Comparison of ENCODE assay signal across 22 cellular contexts in genomic region chr17:45342306-45342705, GRCh38. TPM values are rescaled to one million over a fixed set of nuclear protein-coding genes. Genes with fewer than 3 reads are reported as not detected.
DNase-seq lines count a peak whose midpoint lies in the region; ATAC-seq, FAIRE-seq and TF ChIP-seq lines count a peak whose summit lies in the region.
"Had no signal": no experiment of that assay in that cellular context is flagged by ENCODE, and none has a peak within 500 bp of the region (broad histone marks: within the 10 kb centered on the region; RNA-seq: fewer than 3 reads in every experiment).

No MANE protein-coding gene starts in this region.

- H3K27ac ChIP-seq in RWPE1 (peak overlapping the region; percentile 42), HepG2 (ENCODE audit: extremely low read length, insufficient read depth, low read length) (no peak overlapping the region)
- no peak overlapping the region for H3K27ac ChIP-seq in CD4-positive, alpha-beta memory T cell (ENCODE audit: low read depth, low read length)
- H3K27ac ChIP-seq: cardiac muscle cell, psoas muscle, SJSA1, tibial artery had no signal

- H3K27me3 ChIP-seq in HepG2 (ENCODE audit: control insufficient read depth in 1 of 2, insufficient read depth in 2 of 2, low read length in 2 of 2) (peaks cover 2 to 25% of the 10 kb centered on the region in 2 experiments; a peak in 2 of 5 replicates), skeletal muscle satellite cell (ENCODE audit: control insufficient read depth, insufficient read depth, low read length) (no peaks in the 10 kb centered on the region)
- H3K27me3 ChIP-seq in CD4-positive, alpha-beta memory T cell (ENCODE audit: insufficient read depth, low read length) = no peaks in the 10 kb centered on the region
- H3K27me3 ChIP-seq: adrenal gland, cardiac muscle cell, SJSA1, tibial artery had no signal

- no peaks in the 10 kb centered on the region for H3K79me2 ChIP-seq in HepG2 (ENCODE audit: insufficient read depth, low read length)

- DNase-seq in activated CD4-positive, CD25-positive, alpha-beta regulatory T cell treated with anti-CD3 and anti-CD28 coated beads, Interleukin-2, amount 50 U/mL, for 72 hours = peak; percentile 15
- no peak for DNase-seq in RWPE1 (ENCODE audit: low spot score)
- DNase-seq in HepG2 (ENCODE audit: low spot score) = no peak
- DNase-seq in CD4-positive, alpha-beta memory T cell = no peak
- DNase-seq in dedifferentiated amniotic fluid mesenchymal stem cell (ENCODE audit: extremely low spot score) = no peak
- DNase-seq in stimulated activated naive CD8-positive, alpha-beta T cell treated with anti-CD3 and anti-CD28 coated beads, Interleukin-15, amount 100 ng/mL, for 72 hours = no peak
- DNase-seq: 8988T; activated CD4-positive, CD25-positive, alpha-beta regulatory T cell; CD4-positive, CD25-positive, alpha-beta regulatory T cell; DMS79 treated with DMSO at 0.1 percent for 48 hours; effector CD4-positive, alpha-beta T cell; naive thymus-derived CD8-positive, alpha-beta T cell; NCI-H524 treated with DMSO at 0.1 percent for 48 hours had no signal

- no peak overlapping the region for H2AFZ ChIP-seq in HepG2 (ENCODE audit: low read length)

- 84% methylated on average over 11 of the region's 11 CpGs for WGBS in HepG2 (ENCODE audit: low lambda C conversion rate)

- H3K36me3 ChIP-seq in HepG2 (replicated peaks in 1 of 2; ENCODE audit: control insufficient read depth in 1 of 2, insufficient read depth in 2 of 2, low read length in 2 of 2) (no peaks in the 10 kb centered on the region), skeletal muscle satellite cell (ENCODE audit: insufficient read depth, low read length) (no peaks in the 10 kb centered on the region)
- no peaks in the 10 kb centered on the region for H3K36me3 ChIP-seq in CD4-positive, alpha-beta memory T cell (ENCODE audit: insufficient read depth, low read length)
- H3K36me3 ChIP-seq: adrenal gland, cardiac muscle cell, SJSA1, tibial artery had no signal

- no peaks in the 10 kb centered on the region for H3K4me1 Mint-ChIP-seq in CD4-positive, alpha-beta memory T cell
- H3K4me1 Mint-ChIP-seq in stimulated activated naive CD8-positive, alpha-beta T cell treated with anti-CD3 and anti-CD28 coated beads, Interleukin-15, amount 100 ng/mL, for 72 hours = peaks cover 15% of the 10 kb centered on the region
- H3K4me1 Mint-ChIP-seq: CD4-positive, CD25-positive, alpha-beta regulatory T cell had no signal

- TF ChIP-seq POLR2A in HepG2 (IDR thresholded peaks at IDR 0.05; ENCODE audit: insufficient read depth in 1 of 2, low read depth in 2 of 2, low read length in 2 of 2) = no peak

- POLR2A ChIA-PET in RWPE1 (lab: Yijun Ruan, JAX; ENCODE audit: low non-redundant PET) = no interaction called here
- POLR2A ChIA-PET in HepG2 (lab: Yijun Ruan, JAX) = no interaction called here
- POLR2A ChIA-PET in CD4-positive, alpha-beta memory T cell (lab: Charles Lee; ENCODE audit: partially characterized antibody) = no interaction called here

- H3K27ac Mint-ChIP-seq in CD4-positive, alpha-beta memory T cell = no peak overlapping the region
- no peak overlapping the region for H3K27ac Mint-ChIP-seq in stimulated activated naive CD8-positive, alpha-beta T cell treated with anti-CD3 and anti-CD28 coated beads, Interleukin-15, amount 100 ng/mL, for 72 hours
- H3K27ac Mint-ChIP-seq: stimulated activated memory B cell treated with anti-CD40 and anti-IgM and Interleukin-4, amounts not matched to agents 10 μg/mL and 1 μg/mL and 100 μg/mL, for 72 hours; T-helper 2 cell treated with Interferon-gamma antibody and Interleukin-4, amounts not matched to agents 5 μg/mL and 100 μg/mL, for 36 hours had no signal

- H3K9me3 ChIP-seq in HepG2 (ENCODE audit: low read length) = no peaks in the 10 kb centered on the region
- no peaks in the 10 kb centered on the region for H3K9me3 ChIP-seq in skeletal muscle satellite cell (replicated peaks; ENCODE audit: low read length)
- H3K9me3 ChIP-seq in CD4-positive, alpha-beta memory T cell (ENCODE audit: control insufficient read depth in 1 of 2, low read length in 2 of 2) = no peaks in the 10 kb centered on the region
- H3K9me3 ChIP-seq: adrenal gland, psoas muscle, SJSA1, tibial artery had no signal

- H3K4me1 ChIP-seq in HepG2 (ENCODE audit: insufficient read depth, low read length) (peaks cover 17% of the 10 kb centered on the region), skeletal muscle satellite cell (ENCODE audit: control insufficient read depth, insufficient read depth, low read length) (peaks cover 47% of the 10 kb centered on the region)
- H3K4me1 ChIP-seq in CD4-positive, alpha-beta memory T cell (ENCODE audit: insufficient read depth, low read length) = no peaks in the 10 kb centered on the region
- H3K4me1 ChIP-seq: psoas muscle had no signal

- no peak for TF ChIP-seq EP300 in HepG2 (IDR thresholded peaks at IDR 0.05; ENCODE audit: low read depth in 2 of 2, low read length in 2 of 2)
- no peak for TF ChIP-seq EP300 in HepG2 (CRISPR knock-in tag; IDR thresholded peaks at IDR 0.05; ENCODE audit: borderline replicate concordance)

- no peak overlapping the region for H3K4me3 Mint-ChIP-seq in CD4-positive, alpha-beta memory T cell
- no peak overlapping the region for H3K4me3 Mint-ChIP-seq in stimulated activated naive CD8-positive, alpha-beta T cell treated with anti-CD3 and anti-CD28 coated beads, Interleukin-15, amount 100 ng/mL, for 72 hours
- H3K4me3 Mint-ChIP-seq: CD4-positive, CD25-positive, alpha-beta regulatory T cell; naive thymus-derived CD8-positive, alpha-beta T cell; stimulated activated memory B cell treated with anti-CD40 and anti-IgM and Interleukin-4, amounts not matched to agents 10 μg/mL and 1 μg/mL and 100 μg/mL, for 72 hours; T-helper 2 cell treated with Interferon-gamma antibody and Interleukin-4, amounts not matched to agents 5 μg/mL and 100 μg/mL, for 36 hours had no signal

- peaks cover 0 to 3% of the 10 kb centered on the region in 2 donors for H3K27me3 Mint-ChIP-seq in CD4-positive, alpha-beta memory T cell
- peaks cover 8% of the 10 kb centered on the region for H3K27me3 Mint-ChIP-seq in stimulated activated naive CD8-positive, alpha-beta T cell treated with anti-CD3 and anti-CD28 coated beads, Interleukin-15, amount 100 ng/mL, for 72 hours
- H3K27me3 Mint-ChIP-seq: stimulated activated memory B cell treated with anti-CD40 and anti-IgM and Interleukin-4, amounts not matched to agents 10 μg/mL and 1 μg/mL and 100 μg/mL, for 72 hours had no signal

- intact Hi-C loops in HepG2 (cut with micrococcal nuclease; ENCODE audit: unreplicated experiment) = no loop called here
- intact Hi-C loops in CD4-positive, alpha-beta memory T cell (cut with micrococcal nuclease) = no loop called here

- no peak for TF ChIP-seq RAD21 in HepG2 (CRISPR knock-in tag; IDR thresholded peaks at IDR 0.05)

- no peak for ATAC-seq in activated CD4-positive, CD25-positive, alpha-beta regulatory T cell treated with anti-CD3 and anti-CD28 coated beads, Interleukin-2, amount 50 U/mL, for 24 hours
- ATAC-seq in HepG2 = no peak
- no peak for ATAC-seq in stimulated activated naive CD8-positive, alpha-beta T cell treated with anti-CD3 and anti-CD28 coated beads, Interleukin-15, amount 100 ng/mL, for 72 hours
- ATAC-seq: naive thymus-derived CD8-positive, alpha-beta T cell; stimulated activated memory B cell treated with anti-CD40 and anti-IgM and Interleukin-4, amounts not matched to agents 10 μg/mL and 1 μg/mL and 100 μg/mL, for 72 hours had no signal

- H3K36me3 Mint-ChIP-seq in CD4-positive, alpha-beta memory T cell = no peaks in the 10 kb centered on the region
- H3K36me3 Mint-ChIP-seq: CD4-positive, CD25-positive, alpha-beta regulatory T cell; naive thymus-derived CD8-positive, alpha-beta T cell; stimulated activated memory B cell treated with anti-CD40 and anti-IgM and Interleukin-4, amounts not matched to agents 10 μg/mL and 1 μg/mL and 100 μg/mL, for 72 hours had no signal

- CTCF ChIA-PET in RWPE1 (lab: Yijun Ruan, JAX) (no interaction called here), HepG2 (lab: Yijun Ruan, JAX; ENCODE audit: low intra/inter-chr PET ratio, low total read pairs) (no interaction called here)
- CTCF ChIA-PET in CD4-positive, alpha-beta memory T cell (lab: Charles Lee; ENCODE audit: partially characterized antibody) = no interaction called here

- in situ Hi-C loops in HepG2 (cut with HindIII; ENCODE audit: extremely low pct_ligation_motif_present, low pct_unique_long_range_greater_than_20kb) = no loop called here

- BruUV-seq in HepG2 (replicated peaks; lab: Mats Ljungman, UMichigan) = no TSS peak

- TF ChIP-seq CTCF in RWPE1 (conservative IDR thresholded peaks at IDR 0.05; ENCODE audit: low read depth) (no peak), HepG2 (CRISPR knock-in tag; IDR thresholded peaks at IDR 0.05) (no peak)

- no peak overlapping the region for H3K4me3 ChIP-seq in HepG2 (replicated peaks in 1 of 3; ENCODE audit: insufficient read depth in 1 of 3, low read depth in 2 of 3, low read length in 3 of 3)
- H3K4me3 ChIP-seq in skeletal muscle satellite cell (ENCODE audit: low read length) = no peak overlapping the region
- no peak overlapping the region for H3K4me3 ChIP-seq in CD4-positive, alpha-beta memory T cell (ENCODE audit: low read length in 2 of 2)
- H3K4me3 ChIP-seq: adrenal gland, cardiac muscle cell, psoas muscle, SJSA1, tibial artery had no signal

- no peak for FAIRE-seq in HepG2 (lab: Jason Lieb, UNC)

- no peaks in the 10 kb centered on the region for H4K20me1 ChIP-seq in HepG2 (ENCODE audit: insufficient read depth, low read length)

- H3K9ac ChIP-seq in HepG2 (ENCODE audit: insufficient read depth, low read depth, low read length) (no peak overlapping the region), skeletal muscle satellite cell (ENCODE audit: low read depth, low read length) (no peak overlapping the region)

- no peaks in the 10 kb centered on the region for H3K9me3 Mint-ChIP-seq in CD4-positive, alpha-beta memory T cell
- no peaks in the 10 kb centered on the region for H3K9me3 Mint-ChIP-seq in stimulated activated naive CD8-positive, alpha-beta T cell treated with anti-CD3 and anti-CD28 coated beads, Interleukin-15, amount 100 ng/mL, for 72 hours
- H3K9me3 Mint-ChIP-seq: CD4-positive, CD25-positive, alpha-beta regulatory T cell; naive thymus-derived CD8-positive, alpha-beta T cell; stimulated activated memory B cell treated with anti-CD40 and anti-IgM and Interleukin-4, amounts not matched to agents 10 μg/mL and 1 μg/mL and 100 μg/mL, for 72 hours; T-helper 2 cell treated with Interferon-gamma antibody and Interleukin-4, amounts not matched to agents 5 μg/mL and 100 μg/mL, for 36 hours had no signal

- H3K4me2 ChIP-seq in HepG2 (ENCODE audit: low read depth, low read length) (peak overlapping the region; percentile 56; the same call in 1 of the 2 replicates), skeletal muscle satellite cell (ENCODE audit: low read length) (peak overlapping the region; percentile 70)

RNA-seq across cellular contexts. Expression of gene MAP3K14, which starts 25.5 kb away (rescaled TPM):
- total RNA-seq in HepG2 (2016; rRNA removed; fragmentation: Illumina TruSeq; extraction: Trizol) = 1.2 and 2.6 TPM in 2 replicates
- total RNA-seq in HepG2 (2016; cell fraction: cytosol; rRNA removed; fragmentation: Illumina TruSeq; extraction: Trizol; ENCODE audit: low read depth) = 2.1 and 2.5 TPM in 2 replicates
- 1.1 and 2.6 TPM in 2 replicates for total RNA-seq in HepG2 (2016; cell fraction: insoluble cytoplasmic fraction; rRNA removed; fragmentation: Illumina TruSeq; extraction: Trizol)
- 2.1 and 2.4 TPM in 2 replicates for total RNA-seq in HepG2 (2016; cell fraction: membrane; rRNA removed; fragmentation: Illumina TruSeq; extraction: Trizol)
- 3.1 and 3.3 TPM in 2 replicates for total RNA-seq in HepG2 (2016; cell fraction: nucleus; rRNA removed; fragmentation: Illumina TruSeq; extraction: Trizol)
- 2.6 and 4.0 TPM in 2 replicates for polyA plus RNA-seq in HepG2 (2011; rRNA removed)
- 1.8 and 2.4 TPM in 2 replicates for polyA plus RNA-seq in HepG2 (2011; cell fraction: cytosol; rRNA removed)
- polyA plus RNA-seq in HepG2 (2011; cell fraction: nucleus; rRNA removed) = 10.1 and 10.7 TPM in 2 replicates
- polyA plus RNA-seq in HepG2 (2012) = 1.6 and 2.1 TPM in 2 replicates
- polyA plus RNA-seq in HepG2 (2016; cell fraction: cytosol; fragmentation: Illumina TruSeq; extraction: Trizol; ENCODE audit: low read depth) = 1.6 and 2.0 TPM in 2 replicates
- 1.3 and 1.9 TPM in 2 replicates for polyA plus RNA-seq in HepG2 (2016; cell fraction: insoluble cytoplasmic fraction; fragmentation: Illumina TruSeq; extraction: Trizol; ENCODE audit: low read depth)
- 1.6 and 2.3 TPM in 2 replicates for polyA plus RNA-seq in HepG2 (2016; cell fraction: membrane; fragmentation: Illumina TruSeq; extraction: Trizol; ENCODE audit: low read depth)
- 10.6 and 10.8 TPM in 2 replicates for polyA plus RNA-seq in HepG2 (2016; cell fraction: nucleus; fragmentation: Illumina TruSeq; extraction: Trizol; ENCODE audit: insufficient read depth, low read depth)
- 2.2 and 7.2 TPM in 2 replicates for polyA minus RNA-seq in HepG2 (2011; rRNA and poly(A)+ RNA removed; ENCODE audit: low replicate concordance)
- polyA minus RNA-seq in HepG2 (2011; cell fraction: cytosol; rRNA and poly(A)+ RNA removed) = 0.40 and 0.44 TPM in 2 replicates
- polyA minus RNA-seq in HepG2 (2011; cell fraction: nucleus; rRNA and poly(A)+ RNA removed) = 3.2 and 3.7 TPM in 2 replicates
- total RNA-seq in skeletal muscle satellite cell (2012; rRNA removed) = 4.3 and 4.6 TPM in 2 replicates
- total RNA-seq in CD4-positive, alpha-beta memory T cell = 10 to 100 TPM; 48.7 to 49.3 TPM
- polyA plus RNA-seq in CD4-positive, alpha-beta memory T cell = 10 to 100 TPM in 1 of 2 donors, 1 to 10 TPM in 1; 2.3 to 14.5 TPM

Comparison
In these comparisons a context has a peak if more than half of its experiments do, and no peak if none do; other contexts are left out.
1. RNA of gene MAP3K14, which starts 25.5 kb away (total RNA-seq): 48.7 to 49.3 TPM in CD4-positive, alpha-beta memory T cell; 1.1 to 3.3 TPM in HepG2; every median in the first group is over 10 times any median in the second.